17 cellular contexts compared by ENCODE assay signal in genomic region chr19:19204181-19204580, GRCh38. TPM values are rescaled to one million over a fixed set of nuclear protein-coding genes. Genes with fewer than 3 reads are reported as not detected.
DNase-seq lines count a peak whose midpoint lies in the region; ATAC-seq and TF ChIP-seq lines count a peak whose summit lies in the region.
"Had no signal": no experiment of that assay in that cellular context is flagged by ENCODE, and none has a peak within 500 bp of the region (broad histone marks: within the 10 kb centered on the region; RNA-seq: fewer than 3 reads in every experiment).

No MANE protein-coding gene starts in this region.

- no peak overlapping the region for H3K18ac ChIP-seq in mesendoderm (ENCODE audit: low read length)

- intact Hi-C loops in CD8-positive, alpha-beta T cell (cut with DNase I, micrococcal nuclease), result no loop called here
- intact Hi-C loops in activated CD8-positive, alpha-beta T cell treated with anti-CD3 and anti-CD28 coated beads for 36 hours (cut with micrococcal nuclease), result no loop called here

- H3K36me3 Mint-ChIP-seq in CD8-positive, alpha-beta T cell, result peaks cover 6% of the 10 kb centered on the region
- peaks cover 24% of the 10 kb centered on the region for H3K36me3 Mint-ChIP-seq in activated CD8-positive, alpha-beta T cell treated with anti-CD3 and anti-CD28 coated beads for 36 hours (ENCODE audit: low read depth)

- H3K36me3 ChIP-seq in BLaER1 (peaks cover 32% of the 10 kb centered on the region), mesendoderm (ENCODE audit: control insufficient read depth, insufficient read depth, low read length) (no peaks in the 10 kb centered on the region)
- H3K36me3 ChIP-seq in CD8-positive, alpha-beta T cell (ENCODE audit: insufficient read depth, low read length), result peaks cover 2% of the 10 kb centered on the region

- peak overlapping the region; percentile 96; the same call in 1 of the 2 replicates for H3K4me2 ChIP-seq in BLaER1
- no peak overlapping the region for H3K4me2 ChIP-seq in mesendoderm (ENCODE audit: low read length)

- H3K79me2 ChIP-seq in mesendoderm (ENCODE audit: control insufficient read depth, insufficient read depth, low read length), result no peaks in the 10 kb centered on the region

- H4K5ac ChIP-seq in mesendoderm (ENCODE audit: low read length), result no peak overlapping the region

- H3K27me3 Mint-ChIP-seq in CD8-positive, alpha-beta T cell (ENCODE audit: low read depth), result peaks cover 3% of the 10 kb centered on the region
- H3K27me3 Mint-ChIP-seq in activated CD8-positive, alpha-beta T cell treated with anti-CD3 and anti-CD28 coated beads for 36 hours, result no peaks in the 10 kb centered on the region

- peaks cover 10% of the 10 kb centered on the region for H4K20me1 ChIP-seq in BLaER1

- POLR2A ChIA-PET in CD8-positive, alpha-beta T cell (lab: Charles Lee), result interaction anchor here (3.4 kb wide), 1 partner anchor 11 kb away, joined by 38 read pairs; the partner anchor contains the start of genes BORCS8 and RFXANK
- POLR2A ChIA-PET in activated CD8-positive, alpha-beta T cell treated with anti-CD3 and anti-CD28 coated beads for 36 hours (lab: Charles Lee), result interaction anchor here (1.0 kb wide), 1 partner anchor 14 kb away, joined by 3 read pairs; no protein-coding TSS in a partner anchor

- H3K27ac ChIP-seq in BLaER1 (no peak overlapping the region), mesendoderm (ENCODE audit: low read depth, low read length) (no peak overlapping the region)
- H3K27ac ChIP-seq in CD8-positive, alpha-beta T cell (ENCODE audit: low read depth, low read length), result no peak overlapping the region
- H3K27ac ChIP-seq: brain microvascular endothelial cell, suprapubic skin had no signal

- no peak for DNase-seq in CD8-positive, alpha-beta T cell
- DNase-seq in activated CD8-positive, alpha-beta T cell treated with anti-CD3 and anti-CD28 coated beads for 36 hours, result no peak
- peak; percentile 45 for DNase-seq in mesendoderm
- no peak for DNase-seq in dedifferentiated amniotic fluid mesenchymal stem cell (ENCODE audit: extremely low spot score)
- DNase-seq: activated CD8-positive, alpha-beta memory T cell treated with anti-CD3 and anti-CD28 coated beads, Interleukin-2, amount 50 U/mL, for 48 hours; brain microvascular endothelial cell; COR-L47; IMR-90; left colon; NCI-H146; NCI-H510A had no signal

- H3K4me1 Mint-ChIP-seq in CD8-positive, alpha-beta T cell (ENCODE audit: low read depth), result peaks cover 28% of the 10 kb centered on the region
- peaks cover 23% of the 10 kb centered on the region for H3K4me1 Mint-ChIP-seq in activated CD8-positive, alpha-beta T cell treated with anti-CD3 and anti-CD28 coated beads for 36 hours (ENCODE audit: low read depth)

- peak overlapping the region; percentile 64 for H3K4me3 Mint-ChIP-seq in CD8-positive, alpha-beta T cell
- peak overlapping the region; percentile 94 for H3K4me3 Mint-ChIP-seq in activated CD8-positive, alpha-beta T cell treated with anti-CD3 and anti-CD28 coated beads for 36 hours

- no CpG with 5 or more reads among the region's 13 CpGs for WGBS in mesendoderm (ENCODE audit: extremely low coverage, insufficient coverage, low lambda C conversion rate)

- H3K4me1 ChIP-seq in BLaER1 (peaks cover 24% of the 10 kb centered on the region), mesendoderm (ENCODE audit: control insufficient read depth, low read depth, low read length) (no peaks in the 10 kb centered on the region)
- peaks cover 27% of the 10 kb centered on the region for H3K4me1 ChIP-seq in CD8-positive, alpha-beta T cell (ENCODE audit: insufficient read depth, low read length)

- no peak overlapping the region for H3K4me3 ChIP-seq in BLaER1
- no peak overlapping the region for H3K4me3 ChIP-seq in CD8-positive, alpha-beta T cell (ENCODE audit: low read depth, low read length)
- no peak overlapping the region for H3K4me3 ChIP-seq in mesendoderm (ENCODE audit: low read length)

- peak overlapping the region; percentile 13 for H3K27ac Mint-ChIP-seq in CD8-positive, alpha-beta T cell
- H3K27ac Mint-ChIP-seq in activated CD8-positive, alpha-beta T cell treated with anti-CD3 and anti-CD28 coated beads for 36 hours, result no peak overlapping the region

- H3K79me1 ChIP-seq in mesendoderm (ENCODE audit: low read length), result peaks cover 7% of the 10 kb centered on the region

- H2BK120ac ChIP-seq in mesendoderm (ENCODE audit: low read depth, low read length), result no peak overlapping the region

- H2BK15ac ChIP-seq in mesendoderm (replicated peaks; ENCODE audit: low read depth), result no peak overlapping the region

- CTCF ChIA-PET in CD8-positive, alpha-beta T cell (lab: Charles Lee), result interaction anchor here (1.7 kb wide), 1 partner anchor 11 kb away, joined by 6 read pairs; no protein-coding TSS in a partner anchor
- CTCF ChIA-PET in activated CD8-positive, alpha-beta T cell treated with anti-CD3 and anti-CD28 coated beads for 36 hours (lab: Charles Lee), result interaction anchor here (0.9 to 1.7 kb wide), 4 partner anchors 10 to 287 kb away, joined by 3 to 8 read pairs (median 4); no protein-coding TSS in a partner anchor

- ATAC-seq in CD8-positive, alpha-beta T cell, result no peak
- ATAC-seq in activated CD8-positive, alpha-beta T cell treated with anti-CD3 and anti-CD28 coated beads for 36 hours, result no peak
- ATAC-seq in GM19452 (IDR thresholded peaks at IDR 0.05; ENCODE audit: unreplicated experiment) (no peak), HG02678 (IDR thresholded peaks at IDR 0.05; ENCODE audit: unreplicated experiment) (no peak)

- H4K8ac ChIP-seq in mesendoderm (ENCODE audit: low read depth, low read length), result no peak overlapping the region

- H2AK5ac ChIP-seq in mesendoderm (ENCODE audit: low read length), result no peak overlapping the region

- no peak overlapping the region for H3K56ac ChIP-seq in mesendoderm (ENCODE audit: low read length)

- H3K9ac ChIP-seq in BLaER1 (no peak overlapping the region), mesendoderm (ENCODE audit: low read length) (no peak overlapping the region)

- no peak for TF ChIP-seq CTCF in CD8-positive, alpha-beta T cell (IDR thresholded peaks at IDR 0.05)
- no peak for TF ChIP-seq CTCF in activated CD8-positive, alpha-beta T cell treated with anti-CD3 and anti-CD28 coated beads for 36 hours (IDR thresholded peaks at IDR 0.05)

- no peaks in the 10 kb centered on the region for H3K9me3 ChIP-seq in BLaER1
- no peaks in the 10 kb centered on the region for H3K9me3 ChIP-seq in CD8-positive, alpha-beta T cell (ENCODE audit: low read length)
- H3K9me3 ChIP-seq: suprapubic skin had no signal

- H3K23ac ChIP-seq in mesendoderm (ENCODE audit: low read length), result no peak overlapping the region

- H3K27me3 ChIP-seq in BLaER1 (no peaks in the 10 kb centered on the region), mesendoderm (ENCODE audit: insufficient read depth, low read length, poor library complexity) (no peaks in the 10 kb centered on the region)
- H3K27me3 ChIP-seq in CD8-positive, alpha-beta T cell (ENCODE audit: insufficient read depth, low read length), result no peaks in the 10 kb centered on the region

- no peaks in the 10 kb centered on the region for H3K9me3 Mint-ChIP-seq in CD8-positive, alpha-beta T cell
- H3K9me3 Mint-ChIP-seq in activated CD8-positive, alpha-beta T cell treated with anti-CD3 and anti-CD28 coated beads for 36 hours, result no peaks in the 10 kb centered on the region

- H2BK5ac ChIP-seq in mesendoderm (ENCODE audit: low read length), result no peak overlapping the region

- no peak overlapping the region for H3K4ac ChIP-seq in mesendoderm (ENCODE audit: low read depth, low read length)

RNA-seq across cellular contexts. Expression of gene NR2C2AP, which starts 1.0 kb away (rescaled TPM):
- 10 to 100 TPM in 1 of 2 experiments, 1 to 10 TPM in 1; 9.5 to 12.5 TPM for total RNA-seq in CD8-positive, alpha-beta T cell
- total RNA-seq in activated CD8-positive, alpha-beta T cell treated with anti-CD3 and anti-CD28 coated beads for 36 hours, result 10 to 100 TPM; 37.8 to 40.0 TPM
- 11.3 TPM for polyA plus RNA-seq in mesendoderm (2013, experiment 1 of 2)
- 11.9 TPM for polyA plus RNA-seq in mesendoderm (2013, experiment 2 of 2)

RNA-seq across cellular contexts. Expression of gene NCAN, which starts 7.6 kb away (rescaled TPM):
- not detected for total RNA-seq in CD8-positive, alpha-beta T cell
- total RNA-seq in activated CD8-positive, alpha-beta T cell treated with anti-CD3 and anti-CD28 coated beads for 36 hours, result not detected
- 0.88 TPM for polyA plus RNA-seq in mesendoderm (2013, experiment 1 of 2)
- 0.84 TPM for polyA plus RNA-seq in mesendoderm (2013, experiment 2 of 2)
- total RNA-seq: glomerular endothelial cell, IMR-90, left colon, myocyte, suprapubic skin had no signal
- polyA plus RNA-seq: IMR-90 had no signal

RNA-seq across cellular contexts. Expression of gene RFXANK, which starts 12.1 kb away (rescaled TPM):
- total RNA-seq in CD8-positive, alpha-beta T cell, result 10 to 100 TPM; 33.4 to 38.8 TPM
- 10 to 100 TPM; 61.4 to 68.5 TPM for total RNA-seq in activated CD8-positive, alpha-beta T cell treated with anti-CD3 and anti-CD28 coated beads for 36 hours
- polyA plus RNA-seq in mesendoderm (2013, experiment 1 of 2), result 99.8 TPM
- 105 TPM for polyA plus RNA-seq in mesendoderm (2013, experiment 2 of 2)

RNA-seq across cellular contexts. Expression of gene BORCS8, which starts 12.2 kb away (rescaled TPM):
- 10 to 100 TPM in 1 of 2 experiments, 1 to 10 TPM in 1; 6.6 to 13.6 TPM for total RNA-seq in CD8-positive, alpha-beta T cell
- total RNA-seq in activated CD8-positive, alpha-beta T cell treated with anti-CD3 and anti-CD28 coated beads for 36 hours, result 10 to 100 TPM; 20.8 to 22.2 TPM
- 14.8 TPM for polyA plus RNA-seq in mesendoderm (2013, experiment 1 of 2)
- polyA plus RNA-seq in mesendoderm (2013, experiment 2 of 2), result 13.9 TPM

RNA-seq across cellular contexts. Expression of gene MEF2B, which starts 34.1 kb away (rescaled TPM):
- total RNA-seq in CD8-positive, alpha-beta T cell, result 1 to 10 TPM; 1.8 to 2.0 TPM
- total RNA-seq in activated CD8-positive, alpha-beta T cell treated with anti-CD3 and anti-CD28 coated beads for 36 hours, result 1 to 10 TPM; 1.4 to 2.6 TPM
- 0.28 TPM for polyA plus RNA-seq in mesendoderm (2013, experiment 1 of 2)
- 0.57 TPM for polyA plus RNA-seq in mesendoderm (2013, experiment 2 of 2)
- total RNA-seq: glomerular endothelial cell, myocyte had no signal
